Comparison of ENCODE assay signal across 19 cellular contexts in the genomic region with DNA sequence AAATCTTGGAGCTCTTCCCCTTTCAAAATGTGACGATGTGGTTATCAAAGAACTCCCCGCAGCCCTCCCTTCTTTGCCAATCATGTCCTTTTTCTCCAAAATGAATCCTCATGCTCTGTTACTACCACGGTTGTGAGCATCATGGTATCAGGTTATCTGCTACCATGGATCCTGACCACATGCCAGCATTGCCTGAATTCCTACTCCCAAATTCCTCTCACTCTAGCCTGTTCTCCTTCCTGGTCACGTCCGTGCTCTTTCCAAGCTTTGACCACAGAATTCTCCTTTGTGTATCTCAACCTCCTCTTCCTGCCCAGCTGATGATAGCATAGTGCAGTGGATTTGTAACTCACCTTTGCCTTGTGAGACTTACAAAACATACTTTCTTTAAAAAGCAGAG. TPM values are rescaled to one million over a fixed set of nuclear protein-coding genes. Genes with fewer than 3 reads are reported as not detected.
"Had no signal": no experiment of that assay in that cellular context is flagged by ENCODE, and none has a peak within 500 bp of the region (broad histone marks: within the 10 kb centered on the region; RNA-seq: fewer than 3 reads in every experiment).

No MANE protein-coding gene starts in this region.

- H3K4me3 Mint-ChIP-seq: activated CD8-positive, alpha-beta memory T cell treated with anti-CD3 and anti-CD28 coated beads, Interleukin-2, amount 10 ng/mL, durations not matched to agents 7 days and 5 days; activated naive CD4-positive, alpha-beta T cell treated with anti-CD3 and anti-CD28 coated beads, Interleukin-2, amount 50 U/mL, for 24 hours; activated T-cell treated with anti-CD3 and anti-CD28 coated beads, Interleukin-2, amount 50 U/mL, for 24 hours; brain; naive thymus-derived CD4-positive, alpha-beta T cell; stimulated activated naive CD8-positive, alpha-beta T cell treated with anti-CD3 and anti-CD28 coated beads, Interleukin-15, Interleukin-2, amounts not matched to agents 100 ng/mL and 50 ng/mL, for 24 hours had no signal

- H3K4me3 ChIP-seq: upper lobe of right lung had no signal

- DNase-seq: activated CD4-positive, alpha-beta T cell treated with anti-CD3 and anti-CD28 coated beads for 1 hour; activated CD4-positive, alpha-beta T cell treated with anti-CD3 and anti-CD28 coated beads, Interleukin-2, amount 50 U/mL, for 48 hours; activated CD8-positive, alpha-beta memory T cell treated with anti-CD3 and anti-CD28 coated beads, Interleukin-2, amount 10 ng/mL, durations not matched to agents 7 days and 5 days; activated effector memory CD4-positive, alpha-beta T cell treated with Interleukin-2 at 50 U/mL for 16 hours; activated T-cell treated with anti-CD3 and anti-CD28 coated beads, Interleukin-2, amount 50 U/mL, for 24 hours; cerebellar nuclear complex; dermis blood vessel endothelial cell; erythroblast; left ventricle myocardium superior; naive thymus-derived CD4-positive, alpha-beta T cell; nucleus accumbens; stimulated activated CD4-positive, alpha-beta T cell treated with anti-CD3 and anti-CD28 coated beads, Interleukin-15, amount 100 ng/mL, for 24 hours; stimulated activated CD4-positive, alpha-beta T cell treated with anti-CD3 and anti-CD28 coated beads, Interleukin-4, amount 100 ng/mL, for 24 hours; T-helper 9 cell; upper lobe of right lung had no signal

- H3K4me1 ChIP-seq: upper lobe of right lung had no signal

- H3K36me3 Mint-ChIP-seq: activated CD8-positive, alpha-beta memory T cell treated with anti-CD3 and anti-CD28 coated beads, Interleukin-2, amount 10 ng/mL, durations not matched to agents 7 days and 5 days; activated naive CD4-positive, alpha-beta T cell treated with anti-CD3 and anti-CD28 coated beads, Interleukin-2, amount 50 U/mL, for 24 hours; brain; naive thymus-derived CD4-positive, alpha-beta T cell had no signal

- ATAC-seq: activated CD8-positive, alpha-beta memory T cell treated with anti-CD3 and anti-CD28 coated beads, Interleukin-2, amount 10 ng/mL, durations not matched to agents 7 days and 5 days; left ventricle myocardium superior; naive thymus-derived CD4-positive, alpha-beta T cell; upper lobe of right lung had no signal

- H3K27me3 Mint-ChIP-seq: activated CD8-positive, alpha-beta memory T cell treated with anti-CD3 and anti-CD28 coated beads, Interleukin-2, amount 10 ng/mL, durations not matched to agents 7 days and 5 days; activated naive CD4-positive, alpha-beta T cell treated with anti-CD3 and anti-CD28 coated beads, Interleukin-2, amount 50 U/mL, for 24 hours; activated T-cell treated with anti-CD3 and anti-CD28 coated beads, Interleukin-2, amount 50 U/mL, for 24 hours; brain; naive thymus-derived CD4-positive, alpha-beta T cell; progenitor cell of endocrine pancreas; stimulated activated naive CD8-positive, alpha-beta T cell treated with anti-CD3 and anti-CD28 coated beads, Interleukin-15, Interleukin-2, amounts not matched to agents 100 ng/mL and 50 ng/mL, for 24 hours had no signal

- H3K27me3 ChIP-seq: upper lobe of right lung had no signal

- H3K4me1 Mint-ChIP-seq: activated CD8-positive, alpha-beta memory T cell treated with anti-CD3 and anti-CD28 coated beads, Interleukin-2, amount 10 ng/mL, durations not matched to agents 7 days and 5 days; activated naive CD4-positive, alpha-beta T cell treated with anti-CD3 and anti-CD28 coated beads, Interleukin-2, amount 50 U/mL, for 24 hours; brain; naive thymus-derived CD4-positive, alpha-beta T cell had no signal

- H3K27ac Mint-ChIP-seq: activated CD8-positive, alpha-beta memory T cell treated with anti-CD3 and anti-CD28 coated beads, Interleukin-2, amount 10 ng/mL, durations not matched to agents 7 days and 5 days; activated naive CD4-positive, alpha-beta T cell treated with anti-CD3 and anti-CD28 coated beads, Interleukin-2, amount 50 U/mL, for 24 hours; activated T-cell treated with anti-CD3 and anti-CD28 coated beads, Interleukin-2, amount 50 U/mL, for 24 hours; brain; naive thymus-derived CD4-positive, alpha-beta T cell; progenitor cell of endocrine pancreas; stimulated activated naive CD8-positive, alpha-beta T cell treated with anti-CD3 and anti-CD28 coated beads, Interleukin-15, Interleukin-2, amounts not matched to agents 100 ng/mL and 50 ng/mL, for 24 hours had no signal

- H3K27ac ChIP-seq: upper lobe of right lung had no signal

- H3K9me3 ChIP-seq: upper lobe of right lung had no signal

- H3K36me3 ChIP-seq: upper lobe of right lung had no signal

RNA-seq across cellular contexts. Expression of a gene that starts 59.5 kb away (rescaled TPM):
- total RNA-seq: activated CD8-positive, alpha-beta memory T cell treated with anti-CD3 and anti-CD28 coated beads, Interleukin-2, amount 10 ng/mL, durations not matched to agents 7 days and 5 days; naive thymus-derived CD4-positive, alpha-beta T cell had no signal
- polyA plus RNA-seq: naive thymus-derived CD4-positive, alpha-beta T cell had no signal
